ENCODE assay signal across 13 cellular contexts in genomic region chr19:32876236-32876918, GRCh38. TPM values are rescaled to one million over a fixed set of nuclear protein-coding genes. Genes with fewer than 3 reads are reported as not detected.
"Had no signal": no experiment of that assay in that cellular context is flagged by ENCODE, and none has a peak within 500 bp of the region (broad histone marks: within the 10 kb centered on the region; RNA-seq: fewer than 3 reads in every experiment).

No MANE protein-coding gene starts in this region.

- H3K36me3 ChIP-seq: adrenal gland, cardiac muscle cell, pancreas had no signal

- ATAC-seq: activated CD4-positive, CD25-positive, alpha-beta regulatory T cell treated with anti-CD3 and anti-CD28 coated beads, Interleukin-2, amount 50 U/mL, for 24 hours; pancreas; stimulated activated memory B cell treated with anti-CD40 and anti-IgM and Interleukin-4, amounts not matched to agents 10 μg/mL and 1 μg/mL and 100 μg/mL, for 72 hours had no signal

- H3K27me3 Mint-ChIP-seq: activated naive CD4-positive, alpha-beta T cell treated with anti-CD3 and anti-CD28 coated beads, Interleukin-2, amount 50 U/mL, for 24 hours; memory B cell; stimulated activated memory B cell treated with anti-CD40 and anti-IgM and Interleukin-4, amounts not matched to agents 10 μg/mL and 1 μg/mL and 100 μg/mL, for 72 hours had no signal

- H3K27ac Mint-ChIP-seq: activated naive CD4-positive, alpha-beta T cell treated with anti-CD3 and anti-CD28 coated beads, Interleukin-2, amount 50 U/mL, for 24 hours; activated T-helper 2 cell treated with anti-CD3 and anti-CD28 coated beads, Interferon-gamma antibody, Interleukin-2, Interleukin-4, amounts not matched to agents 10 μg/mL and 5 μg/mL and 100 μg/mL, durations not matched to agents 14 hours and 24 hours and 36 hours; memory B cell; stimulated activated memory B cell treated with anti-CD40 and anti-IgM and Interleukin-4, amounts not matched to agents 10 μg/mL and 1 μg/mL and 100 μg/mL, for 72 hours had no signal

- H3K27me3 ChIP-seq: adrenal gland, cardiac muscle cell, pancreas, tibial artery had no signal

- H3K4me3 ChIP-seq: adrenal gland, cardiac muscle cell, left ventricle myocardium inferior, pancreas, tibial artery had no signal

- H3K27ac ChIP-seq: adrenal gland, cardiac muscle cell, left ventricle myocardium inferior, pancreas, tibial artery had no signal

- H3K9me3 ChIP-seq: adrenal gland, left ventricle myocardium inferior, pancreas, tibial artery had no signal

- H3K9me3 Mint-ChIP-seq: activated naive CD4-positive, alpha-beta T cell treated with anti-CD3 and anti-CD28 coated beads, Interleukin-2, amount 50 U/mL, for 24 hours; activated T-helper 2 cell treated with anti-CD3 and anti-CD28 coated beads, Interferon-gamma antibody, Interleukin-2, Interleukin-4, amounts not matched to agents 10 μg/mL and 5 μg/mL and 100 μg/mL, durations not matched to agents 14 hours and 24 hours and 36 hours; memory B cell; stimulated activated memory B cell treated with anti-CD40 and anti-IgM and Interleukin-4, amounts not matched to agents 10 μg/mL and 1 μg/mL and 100 μg/mL, for 72 hours had no signal

- H3K4me1 ChIP-seq: adrenal gland, left ventricle myocardium inferior, pancreas, tibial artery had no signal

- H3K4me1 Mint-ChIP-seq: activated naive CD4-positive, alpha-beta T cell treated with anti-CD3 and anti-CD28 coated beads, Interleukin-2, amount 50 U/mL, for 24 hours; memory B cell; stimulated activated memory B cell treated with anti-CD40 and anti-IgM and Interleukin-4, amounts not matched to agents 10 μg/mL and 1 μg/mL and 100 μg/mL, for 72 hours had no signal

- H3K4me3 Mint-ChIP-seq: activated naive CD4-positive, alpha-beta T cell treated with anti-CD3 and anti-CD28 coated beads, Interleukin-2, amount 50 U/mL, for 24 hours; memory B cell; stimulated activated memory B cell treated with anti-CD40 and anti-IgM and Interleukin-4, amounts not matched to agents 10 μg/mL and 1 μg/mL and 100 μg/mL, for 72 hours had no signal

- DNase-seq: activated CD4-positive, alpha-beta T cell treated with anti-CD3 and anti-CD28 coated beads, Interleukin-2, amount 50 U/mL, for 4 hours; activated T-cell treated with anti-CD3 and anti-CD28 coated beads, Interleukin-2, amount 50 U/mL, for 1 hour; left ventricle myocardium inferior; pancreas; T-helper 1 cell had no signal

RNA-seq across cellular contexts. Expression of gene SLC7A9, which starts 6.8 kb away (rescaled TPM):
- total RNA-seq: left ventricle myocardium inferior had no signal
